In the genomic region with DNA sequence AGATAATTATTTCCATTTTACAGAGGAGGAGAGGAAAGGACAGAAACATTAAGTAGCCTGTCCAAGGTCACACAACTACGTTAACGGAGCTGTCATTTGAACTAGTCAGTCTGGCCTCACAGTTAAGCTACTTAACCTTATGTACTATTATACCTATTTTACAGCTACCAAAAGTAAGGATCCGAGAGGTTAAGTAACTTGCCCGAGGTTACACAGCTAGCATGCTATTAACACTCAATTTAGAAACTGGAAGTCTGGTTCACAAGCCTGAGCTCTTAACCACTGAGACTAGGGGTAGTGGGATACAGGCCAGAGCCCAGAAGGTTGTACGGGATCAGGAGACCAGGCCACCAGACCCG, we compare ENCODE assay signal across 9 cellular contexts. TPM values are rescaled to one million over a fixed set of nuclear protein-coding genes. Genes with fewer than 3 reads are reported as not detected.
DNase-seq lines count a peak whose midpoint lies in the region; ATAC-seq and TF ChIP-seq lines count a peak whose summit lies in the region.
"Had no signal": no experiment of that assay in that cellular context is flagged by ENCODE, and none has a peak within 500 bp of the region (broad histone marks: within the 10 kb centered on the region; RNA-seq: fewer than 3 reads in every experiment).

No MANE protein-coding gene starts in this region.

- 37 to 43% methylated on average over 6 of the region's 6 CpGs for WGBS in heart right ventricle, 2 donors
- 36 to 42% methylated on average over 6 of the region's 6 CpGs for WGBS in aorta, 2 donors

- no peaks in the 10 kb centered on the region for H3K27me3 ChIP-seq in heart right ventricle
- H3K27me3 ChIP-seq in aorta (ENCODE audit: control insufficient read depth in 1 of 2, insufficient read depth in 2 of 2, low read length in 1 of 2) = no peaks in the 10 kb centered on the region

- H3K4me3 ChIP-seq in heart right ventricle (peak overlapping the region; percentile 74 to 96 (median 85)), aorta (ENCODE audit: low read length in 2 of 2) (peak overlapping the region in 1 of 2 donors; percentile 75)

- no peak for ATAC-seq in heart right ventricle
- no peak for ATAC-seq in left ventricle myocardium superior
- no peak for ATAC-seq in aorta (ENCODE audit: low FRiP score)
- no peak for ATAC-seq in HG02588 (IDR thresholded peaks at IDR 0.05; ENCODE audit: unreplicated experiment)

- H3K9me3 Mint-ChIP-seq in MCF 10A (ENCODE audit: unreplicated experiment) (no peaks in the 10 kb centered on the region), mesothelial cell of epicardium (no peaks in the 10 kb centered on the region)

- H3K27ac Mint-ChIP-seq in MCF 10A (ENCODE audit: low read depth, unreplicated experiment) = peak overlapping the region; percentile 85
- peak overlapping the region; percentile 97 for H3K27ac Mint-ChIP-seq in mesothelial cell of epicardium

- H3K9me3 ChIP-seq in heart right ventricle (no peaks in the 10 kb centered on the region), aorta (ENCODE audit: control insufficient read depth, low read length) (no peaks in the 10 kb centered on the region)

- CTCF ChIA-PET in MCF 10A (lab: Yijun Ruan, JAX) = interaction anchor here (0.6 to 10.3 kb wide), 10 partner anchors 14 to 79 kb away, joined by 3 to 123 read pairs (median 4); a partner anchor contains a TSS

- intact Hi-C loops in heart right ventricle (cut with DNase I) = loop anchor here in 1 of 10 donors (2.0 kb wide), 1 partner anchor 50 kb away; no protein-coding TSS in a partner anchor
- intact Hi-C loops in left ventricle myocardium superior (cut with micrococcal nuclease) = no loop called here
- intact Hi-C loops in MCF 10A (cut with micrococcal nuclease) = loop anchor here (2.0 to 5.0 kb wide), 2 partner anchors 14 to 53 kb away; no protein-coding TSS in a partner anchor
- intact Hi-C loops in aorta (cut with DNase I) = loop anchor here in 1 of 2 donors (5.0 kb wide), 1 partner anchor 48 kb away; no protein-coding TSS in a partner anchor

- peaks cover 0 to 30% (median 0%) of the 10 kb centered on the region in 9 donors for H3K36me3 ChIP-seq in heart right ventricle
- no peaks in the 10 kb centered on the region for H3K36me3 ChIP-seq in aorta (ENCODE audit: control insufficient read depth in 1 of 2, insufficient read depth in 2 of 2, low read length in 1 of 2)

- H3K36me3 Mint-ChIP-seq in MCF 10A (ENCODE audit: insufficient read depth, unreplicated experiment) (peaks cover 35% of the 10 kb centered on the region), mesothelial cell of epicardium (no peaks in the 10 kb centered on the region)

- H3K4me1 ChIP-seq in heart right ventricle (peaks cover 18 to 50% (median 38%) of the 10 kb centered on the region in 9 donors), aorta (ENCODE audit: control insufficient read depth in 1 of 2, insufficient read depth in 2 of 2, low read length in 2 of 2) (no peaks in the 10 kb centered on the region)

- peak overlapping the region; percentile 49 to 99 (median 95) for H3K27ac ChIP-seq in heart right ventricle
- peak overlapping the region; percentile 36 to 55 for H3K27ac ChIP-seq in aorta (ENCODE audit: low read depth in 1 of 2, low read length in 2 of 2)

- POLR2A ChIA-PET in MCF 10A (lab: Yijun Ruan, JAX) = interaction anchor here (0.5 to 14.1 kb wide), 30 partner anchors 9 to 353 kb away, joined by 3 to 401 read pairs (median 6); a partner anchor contains a TSS

- H3K27me3 Mint-ChIP-seq in MCF 10A (ENCODE audit: insufficient read depth, unreplicated experiment) (no peaks in the 10 kb centered on the region), mesothelial cell of epicardium (ENCODE audit: low read depth) (peaks cover 1% of the 10 kb centered on the region)

- TSS peak; percentile 43 for BruUV-seq in MCF 10A (replicated peaks; lab: Mats Ljungman, UMichigan)

- H3K4me1 Mint-ChIP-seq in MCF 10A (ENCODE audit: insufficient read depth, unreplicated experiment) = peaks cover 15% of the 10 kb centered on the region
- peaks cover 23% of the 10 kb centered on the region for H3K4me1 Mint-ChIP-seq in mesothelial cell of epicardium

- DNase-seq in heart right ventricle = no peak
- no peak for DNase-seq in left ventricle myocardium superior
- DNase-seq in MCF 10A (ENCODE audit: unreplicated experiment) = no peak
- no peak for DNase-seq in mesothelial cell of epicardium (ENCODE audit: low spot score in 2 of 2, unreplicated experiment in 2 of 2)
- DNase-seq in aorta = no peak
- no peak for DNase-seq in GDM1 (lab: John Stamatoyannopoulos, UW)
- DNase-seq in DMS 273 (lab: John Stamatoyannopoulos, UW; ENCODE audit: unreplicated experiment) = no peak

- H3K4me3 Mint-ChIP-seq in MCF 10A (ENCODE audit: unreplicated experiment) (peak overlapping the region; percentile 80), mesothelial cell of epicardium (peak overlapping the region; percentile 91)

- TF ChIP-seq CTCF in heart right ventricle (IDR thresholded peaks at IDR 0.05) (no peak), MCF 10A (IDR thresholded peaks at IDR 0.05; ENCODE audit: unreplicated experiment) (no peak), mesothelial cell of epicardium (IDR thresholded peaks at IDR 0.05; ENCODE audit: unreplicated experiment) (no peak)

RNA-seq across cellular contexts. Expression of a gene that starts 0.5 kb away (rescaled TPM):
- total RNA-seq in heart right ventricle = 1 to 10 TPM; 1.6 to 5.2 (median 2.6) TPM
- 1 to 10 TPM; 1.5 to 2.1 TPM for polyA plus RNA-seq in heart right ventricle
- total RNA-seq in left ventricle myocardium superior = 2.5 TPM
- total RNA-seq in MCF 10A (2022) = 4.9 and 7.5 TPM in 2 replicates
- 9.6 to 11.6 TPM (median 9.9 TPM) in 3 replicates for total RNA-seq in mesothelial cell of epicardium
- 1 to 10 TPM; 2.9 to 7.1 TPM for total RNA-seq in aorta
- polyA plus RNA-seq in aorta = 1 to 10 TPM; 2.7 to 3.8 TPM

RNA-seq across cellular contexts. Expression of a gene that starts 0.5 kb away (rescaled TPM):
- total RNA-seq in heart right ventricle = 10 to 100 TPM; 14.6 to 23.1 (median 19.7) TPM
- 10 to 100 TPM; 12.9 to 26.7 TPM for polyA plus RNA-seq in heart right ventricle
- 16.4 TPM for total RNA-seq in left ventricle myocardium superior
- 33.4 and 42.7 TPM in 2 replicates for total RNA-seq in MCF 10A (2022)
- 28.0 to 31.2 TPM (median 29.0 TPM) in 3 replicates for total RNA-seq in mesothelial cell of epicardium
- 10 to 100 TPM; 19.7 to 22.6 TPM for total RNA-seq in aorta
- polyA plus RNA-seq in aorta = 10 to 100 TPM; 26.8 to 37.2 TPM

RNA-seq across cellular contexts. Expression of a gene that starts 8.3 kb away (rescaled TPM):
- total RNA-seq in heart right ventricle (not detected), left ventricle myocardium superior (not detected), MCF 10A (2022) (not detected in 2 replicates), mesothelial cell of epicardium (not detected in 3 replicates), aorta (not detected)
- polyA plus RNA-seq in heart right ventricle (not detected), aorta (under 1 TPM in 1 of 2 donors, not detected in 1; 0.28 TPM)
- total RNA-seq: M059J had no signal

RNA-seq across cellular contexts. Expression of a gene that starts 8.9 kb away (rescaled TPM):
- total RNA-seq in heart right ventricle = 100 to 1,000 TPM in 7 of 10 donors, 10 to 100 TPM in 3; 76.0 to 245 (median 145) TPM
- 100 to 1,000 TPM in 1 of 2 donors, 10 to 100 TPM in 1; 61.0 to 341 TPM for polyA plus RNA-seq in heart right ventricle
- 116 TPM for total RNA-seq in left ventricle myocardium superior
- total RNA-seq in MCF 10A (2022) = 37.2 and 80.5 TPM in 2 replicates
- total RNA-seq in mesothelial cell of epicardium = 0.47 to 1.1 TPM (median 0.63 TPM) in 3 replicates
- total RNA-seq in aorta = 10 to 100 TPM; 44.3 to 59.2 TPM
- 10 to 100 TPM; 20.3 to 48.3 TPM for polyA plus RNA-seq in aorta

RNA-seq across cellular contexts. Expression of a gene that starts 15.2 kb away (rescaled TPM):
- total RNA-seq in heart right ventricle (10 to 100 TPM; 16.4 to 36.8 (median 25.5) TPM), left ventricle myocardium superior (30.4 TPM), MCF 10A (2022) (45.5 and 45.6 TPM in 2 replicates), mesothelial cell of epicardium (58.3 to 65.3 TPM (median 59.6 TPM) in 3 replicates), aorta (10 to 100 TPM; 21.4 to 55.9 TPM)
- polyA plus RNA-seq in heart right ventricle (10 to 100 TPM; 12.7 to 44.7 TPM), aorta (100 to 1,000 TPM in 1 of 2 donors, 10 to 100 TPM in 1; 12.9 to 101 TPM)
